Comparison of ENCODE assay signal across 8 cellular contexts in the genomic region with DNA sequence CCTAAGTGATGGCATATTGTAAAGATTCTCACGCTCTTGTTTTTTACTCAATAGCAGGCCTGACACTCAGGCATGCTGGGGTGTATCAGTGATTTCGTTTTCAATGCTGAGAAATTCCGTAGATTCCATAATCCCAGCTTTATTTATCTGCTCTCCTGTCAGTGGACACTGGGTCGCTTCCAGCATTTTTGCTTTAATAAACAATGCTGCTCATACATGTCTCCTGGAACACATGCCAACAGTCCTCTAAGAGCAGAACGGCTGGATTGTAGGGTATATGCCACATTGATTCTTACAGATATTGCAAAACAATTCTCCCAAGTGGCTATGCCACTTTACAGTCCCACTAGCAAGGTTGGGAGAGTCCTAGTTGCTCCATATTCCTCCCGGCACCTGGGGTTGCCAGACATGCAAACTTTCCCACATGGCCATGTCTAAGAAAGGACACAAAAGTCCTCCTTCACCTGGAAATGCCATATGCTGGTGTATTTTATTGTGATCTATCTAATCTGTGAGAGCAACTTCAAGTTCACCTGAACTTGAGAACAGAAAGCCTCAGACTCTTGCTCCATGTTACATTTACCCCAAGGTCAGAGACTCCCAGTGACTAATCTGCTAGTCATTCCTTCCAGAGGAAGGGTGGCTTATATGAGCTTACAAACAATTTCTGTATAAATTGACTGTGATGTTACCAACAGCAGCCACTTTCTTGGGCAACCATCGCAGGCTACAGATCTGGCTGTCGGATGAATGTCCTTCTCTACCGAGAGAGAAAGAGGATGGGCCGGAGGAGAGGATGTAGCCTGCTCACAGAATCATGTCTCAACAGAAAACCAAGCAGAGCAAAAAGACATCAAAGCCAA.
A peak's percentile ranks its signal among the peaks of the same experiment; 100 is the strongest.
DNase-seq lines count a peak whose midpoint lies in the region; ATAC-seq and TF ChIP-seq lines count a peak whose summit lies in the region.

No MANE protein-coding gene starts in this region.

- peaks cover 10% of the 10 kb centered on the region for H3K36me3 Mint-ChIP-seq in memory B cell

- ATAC-seq in memory B cell (ENCODE audit: low read depth) (no peak), HG03342 (IDR thresholded peaks at IDR 0.05; ENCODE audit: unreplicated experiment) (no peak), HG02763 (IDR thresholded peaks at IDR 0.05; ENCODE audit: unreplicated experiment) (no peak)

- peak overlapping the region; percentile 48 to 51 for H3K27ac ChIP-seq in ascending aorta

- intact Hi-C loops in ascending aorta (cut with DNase I) = loop anchor here (1.0 to 2.0 kb wide), 2 partner anchors 17 to 22 kb away; no protein-coding TSS in a partner anchor

- peak; percentile 69 for DNase-seq in AG09319 (ENCODE audit: extremely low read depth, low read depth)
- peak; percentile 97 for DNase-seq in M059J (ENCODE audit: low read depth)
- DNase-seq in ascending aorta (ENCODE audit: low spot score in 2 of 2) = no peak
- no peak for DNase-seq in memory B cell (ENCODE audit: low spot score in 2 of 2)
- DNase-seq in NCI-H774 (lab: John Stamatoyannopoulos, UW) = no peak
- DNase-seq in NCI-H2107 treated with DMSO at 0.1 percent for 48 hours (lab: John Stamatoyannopoulos, UW; ENCODE audit: unreplicated experiment) = no peak

- H3K27me3 ChIP-seq in ascending aorta = no peaks in the 10 kb centered on the region

- H3K4me3 Mint-ChIP-seq in memory B cell = peak overlapping the region; percentile 65

- TF ChIP-seq CTCF in AG09319 (IDR thresholded peaks at IDR 0.05; ENCODE audit: low read depth, low read length) = no peak
- no peak for TF ChIP-seq CTCF in ascending aorta (IDR thresholded peaks at IDR 0.05)

- peaks cover 0 to 26% of the 10 kb centered on the region in 2 donors for H3K4me1 ChIP-seq in ascending aorta

- no peaks in the 10 kb centered on the region for H3K9me3 Mint-ChIP-seq in memory B cell

- H3K4me1 Mint-ChIP-seq in memory B cell = peaks cover 68% of the 10 kb centered on the region

- no peaks in the 10 kb centered on the region for H3K9me3 ChIP-seq in ascending aorta

- peak overlapping the region in 1 of 2 donors; percentile 12 for H3K4me3 ChIP-seq in ascending aorta

- peak overlapping the region; percentile 94 for H3K27ac Mint-ChIP-seq in memory B cell

- H3K27me3 Mint-ChIP-seq in memory B cell = no peaks in the 10 kb centered on the region

- H3K36me3 ChIP-seq in ascending aorta = no peaks in the 10 kb centered on the region

Comparison
In these comparisons a context has a peak if more than half of its experiments do, and no peak if none do; other contexts are left out.
1. DNase-seq: peak in AG09319 (single experiment) and M059J (single experiment); none in ascending aorta (0 of 2), memory B cell (0 of 2), NCI-H774 (single experiment) and NCI-H2107 treated with DMSO at 0.1 percent for 48 hours (single experiment).